In the genomic region with DNA sequence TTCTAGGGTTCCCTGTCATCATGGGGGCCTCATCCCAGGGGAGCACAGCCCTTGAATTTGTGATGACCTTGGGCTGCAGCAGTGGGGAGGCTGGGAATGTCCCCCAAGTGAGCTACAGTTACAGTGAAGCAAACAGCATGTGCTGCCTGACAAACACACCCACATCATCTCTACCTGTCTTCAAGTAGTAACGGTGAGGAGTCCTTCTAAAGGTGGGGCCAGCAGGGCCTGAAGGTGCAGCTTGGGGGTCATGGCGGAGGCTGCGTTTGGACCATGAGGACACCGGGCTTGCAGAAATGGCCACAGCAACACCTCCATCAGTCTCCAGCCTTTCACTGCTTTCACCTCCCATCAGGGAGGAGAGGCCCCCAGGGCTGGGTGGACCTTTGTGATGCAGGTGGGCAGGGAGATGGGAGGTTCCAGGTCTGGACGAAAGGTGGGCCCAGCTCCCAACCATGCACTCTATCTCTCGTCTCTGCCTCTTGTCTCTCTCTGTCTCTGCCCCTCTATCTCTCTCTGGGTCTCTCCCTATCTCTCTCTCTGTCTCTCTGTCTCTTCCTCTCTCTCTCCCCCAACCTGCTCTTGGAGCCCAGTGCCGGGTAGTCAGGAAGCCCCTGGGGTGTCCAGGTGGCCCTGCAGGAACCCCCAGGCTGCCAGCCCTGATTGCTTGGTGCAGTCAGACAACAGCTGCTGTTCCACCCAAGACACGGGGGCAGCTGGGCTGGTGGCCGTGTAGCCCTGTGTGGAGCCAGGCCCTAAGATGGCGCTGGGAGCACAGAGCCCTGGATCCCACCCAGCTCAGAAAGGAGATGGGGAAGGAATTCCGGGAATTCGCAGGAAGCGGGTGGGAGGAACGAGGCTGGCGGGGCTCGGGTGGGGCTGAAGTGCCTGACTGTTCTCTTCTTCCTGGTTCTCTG, we compare ENCODE assay signal across 12 cellular contexts. TPM values are rescaled to one million over a fixed set of nuclear protein-coding genes. Genes with fewer than 3 reads are reported as not detected.
DNase-seq lines count a peak whose midpoint lies in the region; ATAC-seq, FAIRE-seq and TF ChIP-seq lines count a peak whose summit lies in the region.
"Had no signal": no experiment of that assay in that cellular context is flagged by ENCODE, and none has a peak within 500 bp of the region (broad histone marks: within the 10 kb centered on the region; RNA-seq: fewer than 3 reads in every experiment).

No MANE protein-coding gene starts in this region.

- ATAC-seq in WTC11 (peak; percentile 40), GM19467 (IDR thresholded peaks at IDR 0.05; ENCODE audit: unreplicated experiment) (no peak), GM19324 (IDR thresholded peaks at IDR 0.05; ENCODE audit: low FRiP score, unreplicated experiment) (no peak)

- TF ChIP-seq POLR2A in stomach (IDR thresholded peaks at IDR 0.05): no peak

- no peaks in the 10 kb centered on the region for H3K36me3 Mint-ChIP-seq in WTC11
- H3K36me3 Mint-ChIP-seq: brain had no signal

- H3K27ac Mint-ChIP-seq in WTC11: no peak overlapping the region
- H3K27ac Mint-ChIP-seq: brain had no signal

- TF ChIP-seq CTCF in WTC11 (IDR thresholded peaks at IDR 0.05): no peak
- no peak for TF ChIP-seq CTCF in kidney (IDR thresholded peaks at IDR 0.05; ENCODE audit: borderline replicate concordance, extremely low read depth, insufficient read depth)
- TF ChIP-seq CTCF in stomach (IDR thresholded peaks at IDR 0.05): no peak

- no peak for TF ChIP-seq EP300 in stomach (IDR thresholded peaks at IDR 0.05)

- H3K27me3 ChIP-seq in stomach: peaks cover 0 to 8% (median 5%) of the 10 kb centered on the region in 3 donors

- intact Hi-C loops in kidney (cut with DNase I): no loop called here
- intact Hi-C loops in stomach (cut with DNase I; ENCODE audit: low total_unique reads): no loop called here

- peaks cover 9% of the 10 kb centered on the region for H3K4me1 Mint-ChIP-seq in WTC11

- WGBS in stomach, 5 donors: 62 to 75% (median 68%) methylated on average over 8 to 16 of the region's 16 CpGs

- no peaks in the 10 kb centered on the region for H3K9me3 Mint-ChIP-seq in WTC11
- H3K9me3 Mint-ChIP-seq: brain had no signal

- H3K27me3 Mint-ChIP-seq in WTC11 (ENCODE audit: low read depth): no peaks in the 10 kb centered on the region; the same call in 1 of the 2 replicates

- DNase-seq in activated T-cell treated with anti-CD3 and anti-CD28 coated beads, Interleukin-2, amount 50 U/mL, for 48 hours: peak; percentile 9 to 11
- no peak for DNase-seq in activated T-cell treated with anti-CD3 and anti-CD28 coated beads for 4 hours
- peak; percentile 25 for DNase-seq in WTC11 (ENCODE audit: low spot score)
- peak; percentile 56 for DNase-seq in kidney
- DNase-seq in stomach: peak; percentile 19
- DNase-seq in T-helper 2 cell: no peak
- DNase-seq: GDM1, NCI-H345, retina had no signal

- CTCF ChIA-PET in WTC11 (lab: Charles Lee): no interaction called here

- no peak for FAIRE-seq in kidney (lab: Jason Lieb, UNC)

- H3K36me3 ChIP-seq in kidney (ENCODE audit: control insufficient read depth in 1 of 2, insufficient read depth in 2 of 2, low read length in 2 of 2): no peaks in the 10 kb centered on the region
- H3K36me3 ChIP-seq in stomach: no peaks in the 10 kb centered on the region

- H3K27ac ChIP-seq in kidney (ENCODE audit: low read depth in 2 of 2, low read length in 2 of 2) (no peak overlapping the region), stomach (no peak overlapping the region)

- POLR2A ChIA-PET in WTC11 (lab: Charles Lee): no interaction called here

- H3K9ac ChIP-seq in kidney (ENCODE audit: low read length in 2 of 2): no peak overlapping the region

- no peak overlapping the region for H3K4me3 Mint-ChIP-seq in WTC11
- H3K4me3 Mint-ChIP-seq: brain had no signal

- no peaks in the 10 kb centered on the region for H3K9me3 ChIP-seq in kidney (ENCODE audit: control insufficient read depth in 1 of 2, low read length in 2 of 2)
- H3K9me3 ChIP-seq in stomach: no peaks in the 10 kb centered on the region

- no peaks in the 10 kb centered on the region for H3K4me1 ChIP-seq in kidney (ENCODE audit: control insufficient read depth in 1 of 2, insufficient read depth in 1 of 2, low read depth in 1 of 2, low read length in 2 of 2)
- H3K4me1 ChIP-seq in stomach: peaks cover 4 to 6% (median 5%) of the 10 kb centered on the region in 4 donors

- H3K4me3 ChIP-seq in kidney (ENCODE audit: low read length in 2 of 2): no peak overlapping the region
- H3K4me3 ChIP-seq in stomach: no peak overlapping the region

TF ChIP-seq in WTC11, 78 proteins besides CTCF, POLR2A, EP300 and RAD21:
- TF ChIP-seq HMGA2 (CRISPR knock-in tag; IDR thresholded peaks at IDR 0.05) (no peak), ZNF138 (CRISPR knock-in tag; conservative IDR thresholded peaks at IDR 0.05) (no peak), KAT7 (CRISPR knock-in tag; IDR thresholded peaks at IDR 0.05; ENCODE audit: borderline replicate concordance) (no peak), HMGXB4 (CRISPR knock-in tag; IDR thresholded peaks at IDR 0.05) (no peak), ZNF219 (CRISPR knock-in tag; IDR thresholded peaks at IDR 0.05; ENCODE audit: borderline replicate concordance) (no peak), TEAD1 (CRISPR knock-in tag; IDR thresholded peaks at IDR 0.05) (no peak), IRF2 (CRISPR knock-in tag; IDR thresholded peaks at IDR 0.05; ENCODE audit: borderline replicate concordance, low read depth) (no peak), ZNF396 (CRISPR knock-in tag; IDR thresholded peaks at IDR 0.05; ENCODE audit: borderline replicate concordance) (no peak), ATF6 (CRISPR knock-in tag; IDR thresholded peaks at IDR 0.05) (no peak), SP1 (CRISPR knock-in tag; conservative IDR thresholded peaks at IDR 0.05) (no peak)
- TF ChIP-seq, protein P1, sequence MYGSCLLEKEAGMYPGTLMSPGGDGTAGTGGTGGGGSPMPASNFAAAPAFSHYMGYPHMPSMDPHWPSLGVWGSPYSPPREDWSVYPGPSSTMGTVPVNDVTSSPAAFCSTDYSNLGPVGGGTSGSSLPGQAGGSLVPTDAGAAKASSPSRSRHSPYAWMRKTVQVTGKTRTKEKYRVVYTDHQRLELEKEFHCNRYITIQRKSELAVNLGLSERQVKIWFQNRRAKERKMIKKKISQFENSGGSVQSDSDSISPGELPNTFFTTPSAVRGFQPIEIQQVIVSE (CRISPR knock-in tag; IDR thresholded peaks at IDR 0.05; ENCODE audit: borderline replicate concordance): no peak
- TF ChIP-seq, protein P2, sequence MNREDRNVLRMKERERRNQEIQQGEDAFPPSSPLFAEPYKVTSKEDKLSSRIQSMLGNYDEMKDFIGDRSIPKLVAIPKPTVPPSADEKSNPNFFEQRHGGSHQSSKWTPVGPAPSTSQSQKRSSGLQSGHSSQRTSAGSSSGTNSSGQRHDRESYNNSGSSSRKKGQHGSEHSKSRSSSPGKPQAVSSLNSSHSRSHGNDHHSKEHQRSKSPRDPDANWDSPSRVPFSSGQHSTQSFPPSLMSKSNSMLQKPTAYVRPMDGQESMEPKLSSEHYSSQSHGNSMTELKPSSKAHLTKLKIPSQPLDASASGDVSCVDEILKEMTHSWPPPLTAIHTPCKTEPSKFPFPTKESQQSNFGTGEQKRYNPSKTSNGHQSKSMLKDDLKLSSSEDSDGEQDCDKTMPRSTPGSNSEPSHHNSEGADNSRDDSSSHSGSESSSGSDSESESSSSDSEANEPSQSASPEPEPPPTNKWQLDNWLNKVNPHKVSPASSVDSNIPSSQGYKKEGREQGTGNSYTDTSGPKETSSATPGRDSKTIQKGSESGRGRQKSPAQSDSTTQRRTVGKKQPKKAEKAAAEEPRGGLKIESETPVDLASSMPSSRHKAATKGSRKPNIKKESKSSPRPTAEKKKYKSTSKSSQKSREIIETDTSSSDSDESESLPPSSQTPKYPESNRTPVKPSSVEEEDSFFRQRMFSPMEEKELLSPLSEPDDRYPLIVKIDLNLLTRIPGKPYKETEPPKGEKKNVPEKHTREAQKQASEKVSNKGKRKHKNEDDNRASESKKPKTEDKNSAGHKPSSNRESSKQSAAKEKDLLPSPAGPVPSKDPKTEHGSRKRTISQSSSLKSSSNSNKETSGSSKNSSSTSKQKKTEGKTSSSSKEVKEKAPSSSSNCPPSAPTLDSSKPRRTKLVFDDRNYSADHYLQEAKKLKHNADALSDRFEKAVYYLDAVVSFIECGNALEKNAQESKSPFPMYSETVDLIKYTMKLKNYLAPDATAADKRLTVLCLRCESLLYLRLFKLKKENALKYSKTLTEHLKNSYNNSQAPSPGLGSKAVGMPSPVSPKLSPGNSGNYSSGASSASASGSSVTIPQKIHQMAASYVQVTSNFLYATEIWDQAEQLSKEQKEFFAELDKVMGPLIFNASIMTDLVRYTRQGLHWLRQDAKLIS (CRISPR knock-in tag; IDR thresholded peaks at IDR 0.05; ENCODE audit: borderline replicate concordance): no peak
TF ChIP-seq in WTC11: peak in this region for 0.

RNA-seq across cellular contexts. Expression of gene WNT9A, which starts 55.5 kb away (rescaled TPM):
- 1.1 to 1.5 TPM (median 1.3 TPM) in 3 replicates for total RNA-seq in WTC11 (2021)
- 3.1 TPM for total RNA-seq in kidney
- 0.58 TPM for polyA plus RNA-seq in kidney (ENCODE audit: insufficient read depth, low read depth, low replicate concordance)
- total RNA-seq in stomach: 10 to 100 TPM in 1 of 5 donors, 1 to 10 TPM in 4; 1.7 to 22.2 (median 4.3) TPM
- 1 to 10 TPM; 1.1 to 2.0 (median 1.1) TPM for polyA plus RNA-seq in stomach

Comparison
In these comparisons a context has a peak if more than half of its experiments do, and no peak if none do; other contexts are left out.
1. DNase-seq: peak in activated T-cell treated with anti-CD3 and anti-CD28 coated beads, Interleukin-2, amount 50 U/mL, for 48 hours (2 of 2), WTC11 (single experiment), kidney (single experiment) and stomach (single experiment); none in activated T-cell treated with anti-CD3 and anti-CD28 coated beads for 4 hours (single experiment) and T-helper 2 cell (0 of 5).